ENCODE assay signal across 8 cellular contexts in genomic region chr11:7673724-7674434, GRCh38. TPM values are rescaled to one million over a fixed set of nuclear protein-coding genes. Genes with fewer than 3 reads are reported as not detected.
DNase-seq lines count a peak whose midpoint lies in the region; ATAC-seq, FAIRE-seq and TF ChIP-seq lines count a peak whose summit lies in the region.

No MANE protein-coding gene starts in this region.

- H3K36me3 ChIP-seq in astrocyte (ENCODE audit: insufficient read depth, low read length): no peaks in the 10 kb centered on the region

- H3K4me3 ChIP-seq in astrocyte (ENCODE audit: insufficient read depth, low read depth, low read length): peak overlapping the region; percentile 41

- H2AFZ ChIP-seq in astrocyte (ENCODE audit: low read depth, low read length): peak overlapping the region; percentile 72

- no peaks in the 10 kb centered on the region for H3K9me3 ChIP-seq in astrocyte (ENCODE audit: insufficient read depth, low read depth, low read length)

- DNase-seq in ELF-1 (ENCODE audit: low read depth, low spot score) (peak; percentile 72), astrocyte (ENCODE audit: low read depth) (no peak), iris pigment epithelial cell (ENCODE audit: low read depth) (peak; percentile 51), RCC 7860 (ENCODE audit: low spot score) (no peak), UCSD-AML1 (lab: John Stamatoyannopoulos, UW; ENCODE audit: unreplicated experiment) (no peak), NCI-H146 treated with DMSO at 0.1 percent for 48 hours (lab: John Stamatoyannopoulos, UW; ENCODE audit: unreplicated experiment) (no peak)

- H4K20me1 ChIP-seq in astrocyte (ENCODE audit: insufficient read depth, low read length): no peaks in the 10 kb centered on the region

- H3K27ac ChIP-seq in astrocyte (ENCODE audit: low read depth, low read length): no peak overlapping the region

- peak; percentile 8 for ATAC-seq in HG02852 (IDR thresholded peaks at IDR 0.05; ENCODE audit: unreplicated experiment)
- peak; percentile 65 for ATAC-seq in stimulated activated memory B cell treated with anti-CD40 and anti-IgM and Interleukin-4, amounts not matched to agents 10 μg/mL and 1 μg/mL and 100 μg/mL, for 72 hours

- H3K27me3 Mint-ChIP-seq in astrocyte (ENCODE audit: low read depth, unreplicated experiment): peaks cover 14% of the 10 kb centered on the region
- H3K27me3 Mint-ChIP-seq in stimulated activated memory B cell treated with anti-CD40 and anti-IgM and Interleukin-4, amounts not matched to agents 10 μg/mL and 1 μg/mL and 100 μg/mL, for 72 hours: peaks cover 11% of the 10 kb centered on the region

- peak overlapping the region; percentile 34 for H3K27ac Mint-ChIP-seq in astrocyte (ENCODE audit: unreplicated experiment)
- H3K27ac Mint-ChIP-seq in stimulated activated memory B cell treated with anti-CD40 and anti-IgM and Interleukin-4, amounts not matched to agents 10 μg/mL and 1 μg/mL and 100 μg/mL, for 72 hours: peak overlapping the region; percentile 82

- no peaks in the 10 kb centered on the region for H3K36me3 Mint-ChIP-seq in astrocyte (ENCODE audit: low read depth, unreplicated experiment)
- no peaks in the 10 kb centered on the region for H3K36me3 Mint-ChIP-seq in stimulated activated memory B cell treated with anti-CD40 and anti-IgM and Interleukin-4, amounts not matched to agents 10 μg/mL and 1 μg/mL and 100 μg/mL, for 72 hours

- H3K4me2 ChIP-seq in astrocyte (ENCODE audit: low read length): peak overlapping the region; percentile 81

- FAIRE-seq in astrocyte (lab: Jason Lieb, UNC) (no peak), RCC 7860 (lab: Jason Lieb, UNC) (no peak)

- H3K9me3 Mint-ChIP-seq in astrocyte (ENCODE audit: unreplicated experiment): no peaks in the 10 kb centered on the region
- peaks cover 12% of the 10 kb centered on the region for H3K9me3 Mint-ChIP-seq in stimulated activated memory B cell treated with anti-CD40 and anti-IgM and Interleukin-4, amounts not matched to agents 10 μg/mL and 1 μg/mL and 100 μg/mL, for 72 hours

- peak overlapping the region; percentile 57 for H3K9ac ChIP-seq in astrocyte (ENCODE audit: low read length)

- peak overlapping the region; percentile 57 for H3K4me3 Mint-ChIP-seq in astrocyte (ENCODE audit: unreplicated experiment)
- H3K4me3 Mint-ChIP-seq in stimulated activated memory B cell treated with anti-CD40 and anti-IgM and Interleukin-4, amounts not matched to agents 10 μg/mL and 1 μg/mL and 100 μg/mL, for 72 hours: peak overlapping the region; percentile 92

- peaks cover 6% of the 10 kb centered on the region for H3K4me1 ChIP-seq in astrocyte (ENCODE audit: insufficient read depth, low read length)

- H3K27me3 ChIP-seq in astrocyte (ENCODE audit: insufficient read depth, low read length): no peaks in the 10 kb centered on the region

- TF ChIP-seq CTCF in astrocyte (IDR thresholded peaks at IDR 0.05; ENCODE audit: insufficient read depth, low read depth, low read length): no peak

- peaks cover 12% of the 10 kb centered on the region for H3K4me1 Mint-ChIP-seq in astrocyte (ENCODE audit: low read depth, unreplicated experiment)
- peaks cover 49% of the 10 kb centered on the region for H3K4me1 Mint-ChIP-seq in stimulated activated memory B cell treated with anti-CD40 and anti-IgM and Interleukin-4, amounts not matched to agents 10 μg/mL and 1 μg/mL and 100 μg/mL, for 72 hours

- H3K79me2 ChIP-seq in astrocyte (ENCODE audit: insufficient read depth, low read length): no peaks in the 10 kb centered on the region

RNA-seq across cellular contexts. Expression of gene CYB5R2, which starts 0.6 kb away (rescaled TPM):
- 6.6 and 11.9 TPM in 2 replicates for total RNA-seq in astrocyte

RNA-seq across cellular contexts. Expression of gene OVCH2, which starts 32.4 kb away (rescaled TPM):
- 2.2 and 4.5 TPM in 2 replicates for total RNA-seq in astrocyte

Comparison
In these comparisons a context has a peak if more than half of its experiments do, and no peak if none do; other contexts are left out.
1. DNase-seq: peak in ELF-1 (single experiment) and iris pigment epithelial cell (single experiment); none in astrocyte (single experiment), RCC 7860 (single experiment), UCSD-AML1 (single experiment) and NCI-H146 treated with DMSO at 0.1 percent for 48 hours (single experiment).